In genomic region chr19:14080887-14081796, GRCh38 we compare ENCODE assay signal across 8 cellular contexts. TPM values are rescaled to one million over a fixed set of nuclear protein-coding genes. Genes with fewer than 3 reads are reported as not detected.
A peak's percentile ranks its signal among the peaks of the same experiment; 100 is the strongest.
DNase-seq lines count a peak whose midpoint lies in the region; ATAC-seq lines count a peak whose summit lies in the region.

No MANE protein-coding gene starts in this region.

- H3K27ac Mint-ChIP-seq in activated CD4-positive, alpha-beta T cell treated with anti-CD3 and anti-CD28 coated beads, Interleukin-2, amount 10 ng/mL, durations not matched to agents 7 days and 5 days = peak overlapping the region; percentile 96

- peak; percentile 84 for ATAC-seq in GM19351 (IDR thresholded peaks at IDR 0.05; ENCODE audit: unreplicated experiment)
- peak; percentile 83 for ATAC-seq in HG03520 (IDR thresholded peaks at IDR 0.05; ENCODE audit: unreplicated experiment)

- no peaks in the 10 kb centered on the region for H3K36me3 Mint-ChIP-seq in activated CD4-positive, alpha-beta T cell treated with anti-CD3 and anti-CD28 coated beads, Interleukin-2, amount 10 ng/mL, durations not matched to agents 7 days and 5 days (ENCODE audit: low read depth)

- peaks cover 28% of the 10 kb centered on the region for H3K4me1 Mint-ChIP-seq in activated CD4-positive, alpha-beta T cell treated with anti-CD3 and anti-CD28 coated beads, Interleukin-2, amount 10 ng/mL, durations not matched to agents 7 days and 5 days

- DNase-seq in C1 segment of cervical spinal cord (lab: John Stamatoyannopoulos, UW) = peak; percentile 92 to 99 (median 96)
- DNase-seq in NCI-H526 treated with DMSO at 0.1 percent for 48 hours (lab: John Stamatoyannopoulos, UW) = peak; percentile 88
- DNase-seq in activated CD4-positive, alpha-beta T cell treated with anti-CD3 and anti-CD28 coated beads, Interleukin-2, amount 10 ng/mL, durations not matched to agents 7 days and 5 days = peak; percentile 100
- DNase-seq in dedifferentiated amniotic fluid mesenchymal stem cell (ENCODE audit: extremely low spot score) = peak; percentile 99
- DNase-seq in left kidney (ENCODE audit: low read depth, low spot score) = peak; percentile 100
- DNase-seq in stimulated activated CD4-positive, alpha-beta T cell treated with anti-CD3 and anti-CD28 coated beads, Interleukin-1b, Interleukin-23, amount 100 ng/mL, for 48 hours = peak; percentile 99

- no peaks in the 10 kb centered on the region for H3K27me3 Mint-ChIP-seq in activated CD4-positive, alpha-beta T cell treated with anti-CD3 and anti-CD28 coated beads, Interleukin-2, amount 10 ng/mL, durations not matched to agents 7 days and 5 days

- peak overlapping the region; percentile 90 for H3K4me3 Mint-ChIP-seq in activated CD4-positive, alpha-beta T cell treated with anti-CD3 and anti-CD28 coated beads, Interleukin-2, amount 10 ng/mL, durations not matched to agents 7 days and 5 days

- POLR2A ChIA-PET in activated CD4-positive, alpha-beta T cell treated with anti-CD3 and anti-CD28 coated beads, Interleukin-2, amount 10 ng/mL, durations not matched to agents 7 days and 5 days (lab: Charles Lee) = interaction anchor here (0.6 kb wide), 1 partner anchor 306 kb away, joined by 3 read pairs; no protein-coding TSS in a partner anchor

- H3K9me3 Mint-ChIP-seq in activated CD4-positive, alpha-beta T cell treated with anti-CD3 and anti-CD28 coated beads, Interleukin-2, amount 10 ng/mL, durations not matched to agents 7 days and 5 days = no peaks in the 10 kb centered on the region

- CTCF ChIA-PET in activated CD4-positive, alpha-beta T cell treated with anti-CD3 and anti-CD28 coated beads, Interleukin-2, amount 10 ng/mL, durations not matched to agents 7 days and 5 days (lab: Charles Lee) = interaction anchor here (0.7 to 2.7 kb wide), 8 partner anchors 8 to 219 kb away, joined by 3 to 14 read pairs (median 4); partner anchors contain the start of genes ASF1B, IL27RA and MISP3

RNA-seq across cellular contexts. Expression of gene C19orf67, which starts 4.4 kb away (rescaled TPM):
- total RNA-seq in activated CD4-positive, alpha-beta T cell treated with anti-CD3 and anti-CD28 coated beads, Interleukin-2, amount 10 ng/mL, durations not matched to agents 7 days and 5 days = not detected

RNA-seq across cellular contexts. Expression of gene MISP3, which starts 8.6 kb away (rescaled TPM):
- under 1 TPM; 0.67 to 0.69 TPM for total RNA-seq in activated CD4-positive, alpha-beta T cell treated with anti-CD3 and anti-CD28 coated beads, Interleukin-2, amount 10 ng/mL, durations not matched to agents 7 days and 5 days

RNA-seq across cellular contexts. Expression of gene SAMD1, which starts 9.4 kb away (rescaled TPM):
- total RNA-seq in activated CD4-positive, alpha-beta T cell treated with anti-CD3 and anti-CD28 coated beads, Interleukin-2, amount 10 ng/mL, durations not matched to agents 7 days and 5 days = 10 to 100 TPM; 80.7 to 84.5 TPM

RNA-seq across cellular contexts. Expression of gene PALM3, which starts 19.3 kb away (rescaled TPM):
- total RNA-seq in activated CD4-positive, alpha-beta T cell treated with anti-CD3 and anti-CD28 coated beads, Interleukin-2, amount 10 ng/mL, durations not matched to agents 7 days and 5 days = not detected

RNA-seq across cellular contexts. Expression of gene PRKACA, which starts 36.4 kb away (rescaled TPM):
- total RNA-seq in activated CD4-positive, alpha-beta T cell treated with anti-CD3 and anti-CD28 coated beads, Interleukin-2, amount 10 ng/mL, durations not matched to agents 7 days and 5 days = 10 to 100 TPM; 50.6 to 56.8 TPM

Comparison
In these comparisons a context has a peak if more than half of its experiments do, and no peak if none do; other contexts are left out.
1. Peak in every context shown above with its lines: DNase-seq and ATAC-seq.